In the genomic region with DNA sequence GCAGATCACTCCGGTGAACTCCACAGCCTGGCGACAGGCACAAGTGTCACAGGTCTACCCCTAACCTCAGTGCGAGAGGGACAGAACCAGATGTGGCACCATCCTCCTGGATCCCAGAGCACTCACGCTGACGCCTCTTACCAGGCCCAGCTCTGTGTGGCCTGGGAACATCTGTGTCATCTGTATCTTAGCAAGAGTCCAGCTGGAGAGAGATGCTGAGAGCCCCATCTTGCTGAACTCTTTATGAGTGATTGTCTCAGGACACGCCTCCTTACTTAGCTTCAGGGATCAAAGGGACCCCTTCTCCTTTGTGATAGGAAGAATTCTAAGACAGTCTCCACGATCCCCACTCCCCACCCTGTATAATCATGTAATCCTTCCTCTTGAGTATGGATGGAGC, we compare ENCODE assay signal across 2 cellular contexts.
TF ChIP-seq lines count a peak whose summit lies in the region.

No MANE protein-coding gene starts in this region.

TF ChIP-seq in K562, 482 proteins besides CTCF, POLR2A, EP300 and RAD21:
- TF ChIP-seq, protein P1, sequence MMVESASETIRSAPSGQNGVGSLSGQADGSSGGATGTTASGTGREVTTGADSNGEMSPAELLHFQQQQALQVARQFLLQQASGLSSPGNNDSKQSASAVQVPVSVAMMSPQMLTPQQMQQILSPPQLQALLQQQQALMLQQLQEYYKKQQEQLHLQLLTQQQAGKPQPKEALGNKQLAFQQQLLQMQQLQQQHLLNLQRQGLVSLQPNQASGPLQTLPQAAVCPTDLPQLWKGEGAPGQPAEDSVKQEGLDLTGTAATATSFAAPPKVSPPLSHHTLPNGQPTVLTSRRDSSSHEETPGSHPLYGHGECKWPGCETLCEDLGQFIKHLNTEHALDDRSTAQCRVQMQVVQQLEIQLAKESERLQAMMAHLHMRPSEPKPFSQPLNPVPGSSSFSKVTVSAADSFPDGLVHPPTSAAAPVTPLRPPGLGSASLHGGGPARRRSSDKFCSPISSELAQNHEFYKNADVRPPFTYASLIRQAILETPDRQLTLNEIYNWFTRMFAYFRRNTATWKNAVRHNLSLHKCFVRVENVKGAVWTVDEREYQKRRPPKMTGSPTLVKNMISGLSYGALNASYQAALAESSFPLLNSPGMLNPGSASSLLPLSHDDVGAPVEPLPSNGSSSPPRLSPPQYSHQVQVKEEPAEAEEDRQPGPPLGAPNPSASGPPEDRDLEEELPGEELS (CRISPR knock-in tag; IDR thresholded peaks at IDR 0.05; ENCODE audit: borderline replicate concordance): no peak
- TF ChIP-seq FOXA1 (IDR thresholded peaks at IDR 0.05; ENCODE audit: borderline replicate concordance) (no peak), ZNF75A (CRISPR knock-in tag; IDR thresholded peaks at IDR 0.05) (no peak), RBM22 (IDR thresholded peaks at IDR 0.05; ENCODE audit: low read depth, low read length, poor library complexity, severe bottlenecking) (no peak), CSDE1 (IDR thresholded peaks at IDR 0.05) (no peak)
- TF ChIP-seq, protein P2, sequence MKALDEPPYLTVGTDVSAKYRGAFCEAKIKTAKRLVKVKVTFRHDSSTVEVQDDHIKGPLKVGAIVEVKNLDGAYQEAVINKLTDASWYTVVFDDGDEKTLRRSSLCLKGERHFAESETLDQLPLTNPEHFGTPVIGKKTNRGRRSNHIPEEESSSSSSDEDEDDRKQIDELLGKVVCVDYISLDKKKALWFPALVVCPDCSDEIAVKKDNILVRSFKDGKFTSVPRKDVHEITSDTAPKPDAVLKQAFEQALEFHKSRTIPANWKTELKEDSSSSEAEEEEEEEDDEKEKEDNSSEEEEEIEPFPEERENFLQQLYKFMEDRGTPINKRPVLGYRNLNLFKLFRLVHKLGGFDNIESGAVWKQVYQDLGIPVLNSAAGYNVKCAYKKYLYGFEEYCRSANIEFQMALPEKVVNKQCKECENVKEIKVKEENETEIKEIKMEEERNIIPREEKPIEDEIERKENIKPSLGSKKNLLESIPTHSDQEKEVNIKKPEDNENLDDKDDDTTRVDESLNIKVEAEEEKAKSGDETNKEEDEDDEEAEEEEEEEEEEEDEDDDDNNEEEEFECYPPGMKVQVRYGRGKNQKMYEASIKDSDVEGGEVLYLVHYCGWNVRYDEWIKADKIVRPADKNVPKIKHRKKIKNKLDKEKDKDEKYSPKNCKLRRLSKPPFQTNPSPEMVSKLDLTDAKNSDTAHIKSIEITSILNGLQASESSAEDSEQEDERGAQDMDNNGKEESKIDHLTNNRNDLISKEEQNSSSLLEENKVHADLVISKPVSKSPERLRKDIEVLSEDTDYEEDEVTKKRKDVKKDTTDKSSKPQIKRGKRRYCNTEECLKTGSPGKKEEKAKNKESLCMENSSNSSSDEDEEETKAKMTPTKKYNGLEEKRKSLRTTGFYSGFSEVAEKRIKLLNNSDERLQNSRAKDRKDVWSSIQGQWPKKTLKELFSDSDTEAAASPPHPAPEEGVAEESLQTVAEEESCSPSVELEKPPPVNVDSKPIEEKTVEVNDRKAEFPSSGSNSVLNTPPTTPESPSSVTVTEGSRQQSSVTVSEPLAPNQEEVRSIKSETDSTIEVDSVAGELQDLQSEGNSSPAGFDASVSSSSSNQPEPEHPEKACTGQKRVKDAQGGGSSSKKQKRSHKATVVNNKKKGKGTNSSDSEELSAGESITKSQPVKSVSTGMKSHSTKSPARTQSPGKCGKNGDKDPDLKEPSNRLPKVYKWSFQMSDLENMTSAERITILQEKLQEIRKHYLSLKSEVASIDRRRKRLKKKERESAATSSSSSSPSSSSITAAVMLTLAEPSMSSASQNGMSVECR (CRISPR knock-in tag; IDR thresholded peaks at IDR 0.05): no peak
- TF ChIP-seq, protein P3, sequence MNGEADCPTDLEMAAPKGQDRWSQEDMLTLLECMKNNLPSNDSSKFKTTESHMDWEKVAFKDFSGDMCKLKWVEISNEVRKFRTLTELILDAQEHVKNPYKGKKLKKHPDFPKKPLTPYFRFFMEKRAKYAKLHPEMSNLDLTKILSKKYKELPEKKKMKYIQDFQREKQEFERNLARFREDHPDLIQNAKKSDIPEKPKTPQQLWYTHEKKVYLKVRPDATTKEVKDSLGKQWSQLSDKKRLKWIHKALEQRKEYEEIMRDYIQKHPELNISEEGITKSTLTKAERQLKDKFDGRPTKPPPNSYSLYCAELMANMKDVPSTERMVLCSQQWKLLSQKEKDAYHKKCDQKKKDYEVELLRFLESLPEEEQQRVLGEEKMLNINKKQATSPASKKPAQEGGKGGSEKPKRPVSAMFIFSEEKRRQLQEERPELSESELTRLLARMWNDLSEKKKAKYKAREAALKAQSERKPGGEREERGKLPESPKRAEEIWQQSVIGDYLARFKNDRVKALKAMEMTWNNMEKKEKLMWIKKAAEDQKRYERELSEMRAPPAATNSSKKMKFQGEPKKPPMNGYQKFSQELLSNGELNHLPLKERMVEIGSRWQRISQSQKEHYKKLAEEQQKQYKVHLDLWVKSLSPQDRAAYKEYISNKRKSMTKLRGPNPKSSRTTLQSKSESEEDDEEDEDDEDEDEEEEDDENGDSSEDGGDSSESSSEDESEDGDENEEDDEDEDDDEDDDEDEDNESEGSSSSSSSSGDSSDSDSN (IDR thresholded peaks at IDR 0.05; ENCODE audit: borderline replicate concordance in 1 of 2, low read depth in 2 of 2, low read length in 2 of 2): no peak
- TF ChIP-seq, protein P4, sequence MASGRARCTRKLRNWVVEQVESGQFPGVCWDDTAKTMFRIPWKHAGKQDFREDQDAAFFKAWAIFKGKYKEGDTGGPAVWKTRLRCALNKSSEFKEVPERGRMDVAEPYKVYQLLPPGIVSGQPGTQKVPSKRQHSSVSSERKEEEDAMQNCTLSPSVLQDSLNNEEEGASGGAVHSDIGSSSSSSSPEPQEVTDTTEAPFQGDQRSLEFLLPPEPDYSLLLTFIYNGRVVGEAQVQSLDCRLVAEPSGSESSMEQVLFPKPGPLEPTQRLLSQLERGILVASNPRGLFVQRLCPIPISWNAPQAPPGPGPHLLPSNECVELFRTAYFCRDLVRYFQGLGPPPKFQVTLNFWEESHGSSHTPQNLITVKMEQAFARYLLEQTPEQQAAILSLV (tag; IDR thresholded peaks at IDR 0.05): no peak

TF ChIP-seq in H1, 55 proteins besides CTCF, POLR2A, EP300 and RAD21:
- TF ChIP-seq ASH2L (IDR thresholded peaks at IDR 0.05; ENCODE audit: low read length) (no peak), GABPA (IDR thresholded peaks at IDR 0.05; ENCODE audit: borderline replicate concordance, insufficient read depth, low read length) (no peak), ZNF274 (IDR thresholded peaks at IDR 0.05; ENCODE audit: borderline replicate concordance, extremely low read depth, low read length) (no peak), JUND (IDR thresholded peaks at IDR 0.05; ENCODE audit: low read length) (no peak), KDM1A (IDR thresholded peaks at IDR 0.05; ENCODE audit: borderline replicate concordance, low read length) (no peak), POU5F1 (IDR thresholded peaks at IDR 0.05; ENCODE audit: low read depth, low read length) (no peak), SIRT6 (IDR thresholded peaks at IDR 0.05; ENCODE audit: low read length) (no peak), HDAC6 (IDR thresholded peaks at IDR 0.05; ENCODE audit: low read depth, low read length) (no peak), CREB1 (IDR thresholded peaks at IDR 0.05) (no peak), SP2 (IDR thresholded peaks at IDR 0.05; ENCODE audit: low read length) (no peak), NRF1 (IDR thresholded peaks at IDR 0.05; ENCODE audit: low read depth, low read length) (no peak), SIX5 (IDR thresholded peaks at IDR 0.05; ENCODE audit: low read depth, low read length) (no peak), CEBPB (IDR thresholded peaks at IDR 0.05; ENCODE audit: low read depth, low read length) (no peak), BACH1 (IDR thresholded peaks at IDR 0.05; ENCODE audit: low read length) (no peak), KDM4A (IDR thresholded peaks at IDR 0.05; ENCODE audit: low read depth, low read length, severe bottlenecking) (no peak), NANOG (IDR thresholded peaks at IDR 0.05; ENCODE audit: insufficient read depth, low read depth, low read length, poor library complexity, severe bottlenecking) (no peak)
- TF ChIP-seq, protein P5, sequence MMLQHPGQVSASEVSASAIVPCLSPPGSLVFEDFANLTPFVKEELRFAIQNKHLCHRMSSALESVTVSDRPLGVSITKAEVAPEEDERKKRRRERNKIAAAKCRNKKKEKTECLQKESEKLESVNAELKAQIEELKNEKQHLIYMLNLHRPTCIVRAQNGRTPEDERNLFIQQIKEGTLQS (IDR thresholded peaks at IDR 0.05; ENCODE audit: insufficient read depth, low read depth, low read length): no peak
